15 cellular contexts compared by ENCODE assay signal in genomic region chr2:113895819-113896563, GRCh38. TPM values are rescaled to one million over a fixed set of nuclear protein-coding genes. Genes with fewer than 3 reads are reported as not detected.
DNase-seq lines count a peak whose midpoint lies in the region; ATAC-seq, FAIRE-seq and TF ChIP-seq lines count a peak whose summit lies in the region.
"Had no signal": no experiment of that assay in that cellular context is flagged by ENCODE, and none has a peak within 500 bp of the region (broad histone marks: within the 10 kb centered on the region; RNA-seq: fewer than 3 reads in every experiment).

No MANE protein-coding gene starts in this region.

- H3K4me3 ChIP-seq in OCI-LY1 (ENCODE audit: low read depth, low read length, poor library complexity, severe bottlenecking), result peak overlapping the region; percentile 82
- H3K4me3 ChIP-seq in K562, result no peak overlapping the region
- no peak overlapping the region for H3K4me3 ChIP-seq in trophoblast cell (ENCODE audit: low read depth, low read length)
- H3K4me3 ChIP-seq: HAP-1 had no signal

- peak overlapping the region; percentile 92 for H3K4me3 Mint-ChIP-seq in activated CD8-positive, alpha-beta memory T cell treated with anti-CD3 and anti-CD28 coated beads, Interleukin-2, amount 10 ng/mL, durations not matched to agents 7 days and 5 days
- H3K4me3 Mint-ChIP-seq: WTC11 had no signal

- no peak overlapping the region for H2AK5ac ChIP-seq in trophoblast cell (ENCODE audit: low read length)

- H3K18ac ChIP-seq in trophoblast cell (ENCODE audit: low read length), result no peak overlapping the region

- H3K4me1 Mint-ChIP-seq in activated CD8-positive, alpha-beta memory T cell treated with anti-CD3 and anti-CD28 coated beads, Interleukin-2, amount 10 ng/mL, durations not matched to agents 7 days and 5 days, result peaks cover 81% of the 10 kb centered on the region

- no peaks in the 10 kb centered on the region for H3K79me1 ChIP-seq in trophoblast cell (ENCODE audit: low read length)

- no peak for TF ChIP-seq POLR2A in K562 (conservative IDR thresholded peaks at IDR 0.05)

- H3K27me3 ChIP-seq in OCI-LY1 (ENCODE audit: insufficient read depth, low read length) (no peaks in the 10 kb centered on the region), K562 (ENCODE audit: control insufficient read depth in 2 of 2, insufficient read depth in 2 of 2, low read length in 2 of 2) (no peaks in the 10 kb centered on the region), trophoblast cell (ENCODE audit: insufficient read depth, low read length) (no peaks in the 10 kb centered on the region)

- no peaks in the 10 kb centered on the region for H3K9me3 ChIP-seq in OCI-LY1 (ENCODE audit: low read length)
- H3K9me3 ChIP-seq in K562 (replicated peaks; ENCODE audit: control insufficient read depth, insufficient read depth, low read depth, low read length), result no peaks in the 10 kb centered on the region
- H3K9me3 ChIP-seq in trophoblast cell (ENCODE audit: insufficient read depth, low read depth, low read length), result no peaks in the 10 kb centered on the region
- H3K9me3 ChIP-seq: HAP-1 had no signal

- H3K14ac ChIP-seq in trophoblast cell (ENCODE audit: low read length), result no peak overlapping the region

- no peak for TF ChIP-seq EP300 in K562 (IDR thresholded peaks at IDR 0.05; ENCODE audit: low read length)

- intact Hi-C loops in K562 (cut with micrococcal nuclease), result no loop called here

- H3K27ac ChIP-seq in OCI-LY1 (ENCODE audit: low read depth, low read length, poor library complexity, severe bottlenecking) (peak overlapping the region; percentile 94), K562 (ENCODE audit: extremely low read depth, low read depth, low read length) (peak overlapping the region; percentile 41), trophoblast cell (ENCODE audit: low read depth, low read length) (no peak overlapping the region)
- H3K27ac ChIP-seq: KMS-11, RWPE1 had no signal

- no peak for TF ChIP-seq CTCF in OCI-LY1 (IDR thresholded peaks at IDR 0.05; ENCODE audit: low read length)
- no peak for TF ChIP-seq CTCF in K562 (IDR thresholded peaks at IDR 0.05 in 2 of 3, conservative IDR thresholded peaks at IDR 0.05 in 1 of 3; ENCODE audit: insufficient read depth in 2 of 3, low read depth in 1 of 3, low read length in 3 of 3)
- TF ChIP-seq CTCF in GM20000 (IDR thresholded peaks at IDR 0.05; ENCODE audit: extremely low read depth, missing control alignments), result no peak

- no peaks in the 10 kb centered on the region for H3F3A ChIP-seq in OCI-LY1 (ENCODE audit: insufficient read depth, low read length)

- CTCF ChIA-PET in activated CD8-positive, alpha-beta memory T cell treated with anti-CD3 and anti-CD28 coated beads, Interleukin-2, amount 10 ng/mL, durations not matched to agents 7 days and 5 days (lab: Charles Lee), result interaction anchor here (0.5 kb wide), 1 partner anchor 38 kb away, joined by 3 read pairs; no protein-coding TSS in a partner anchor
- CTCF ChIA-PET in K562 (lab: Yijun Ruan, JAX; ENCODE audit: low intra/inter-chr PET ratio), result interaction anchor here (0.6 kb wide), 1 partner anchor 50 kb away, joined by 5 read pairs; no protein-coding TSS in a partner anchor

- no peak for TF ChIP-seq RAD21 in K562 (CRISPR knock-in tag; conservative IDR thresholded peaks at IDR 0.05 in 1 of 2, IDR thresholded peaks at IDR 0.05 in 1 of 2)

- BruUV-seq in K562 (replicated peaks; lab: Mats Ljungman, UMichigan), result no TSS peak

- peaks cover 5% of the 10 kb centered on the region for H3K9me1 ChIP-seq in K562 (ENCODE audit: control insufficient read depth, insufficient read depth, low read length)

- peak overlapping the region; percentile 70 for H3K27ac Mint-ChIP-seq in activated CD8-positive, alpha-beta memory T cell treated with anti-CD3 and anti-CD28 coated beads, Interleukin-2, amount 10 ng/mL, durations not matched to agents 7 days and 5 days
- H3K27ac Mint-ChIP-seq: WTC11 had no signal

- no peak overlapping the region for H2BK12ac ChIP-seq in trophoblast cell (ENCODE audit: low read length)

- H2AFZ ChIP-seq in OCI-LY1 (ENCODE audit: low read length), result no peak overlapping the region
- H2AFZ ChIP-seq in K562 (ENCODE audit: low read depth, low read length), result no peak overlapping the region
- H2AFZ ChIP-seq in trophoblast cell (ENCODE audit: insufficient read depth, low read length, poor library complexity), result no peak overlapping the region

- peak overlapping the region; percentile 7; the same call in 1 of the 2 replicates for H3K9ac ChIP-seq in OCI-LY1 (ENCODE audit: low read length)
- peak overlapping the region; percentile 64 to 92; a peak in 3 of 4 replicates for H3K9ac ChIP-seq in K562 (ENCODE audit: insufficient read depth in 1 of 2, low read depth in 2 of 2, low read length in 2 of 2)
- H3K9ac ChIP-seq in trophoblast cell (ENCODE audit: low read length), result no peak overlapping the region
- H3K9ac ChIP-seq: KMS-11 had no signal

- no peak for FAIRE-seq in K562 (lab: Jason Lieb, UNC)

- H3K9me2 ChIP-seq in OCI-LY1 (ENCODE audit: low read depth, low read length), result no peaks in the 10 kb centered on the region

- H4K20me1 ChIP-seq in OCI-LY1 (ENCODE audit: insufficient read depth, low read length) (peaks cover 6% of the 10 kb centered on the region; the same call in 1 of the 2 replicates), K562 (replicated peaks; ENCODE audit: control insufficient read depth, insufficient read depth, low read length) (peaks cover 29% of the 10 kb centered on the region)

- H3K27me3 Mint-ChIP-seq in activated CD8-positive, alpha-beta memory T cell treated with anti-CD3 and anti-CD28 coated beads, Interleukin-2, amount 10 ng/mL, durations not matched to agents 7 days and 5 days, result no peaks in the 10 kb centered on the region

- H3K4me1 ChIP-seq in OCI-LY1 (ENCODE audit: insufficient read depth, low read length, severe bottlenecking) (peaks cover 95% of the 10 kb centered on the region), K562 (replicated peaks in 1 of 2; ENCODE audit: control insufficient read depth in 2 of 2, insufficient read depth in 2 of 2, low read length in 2 of 2) (peaks cover 19 to 29% of the 10 kb centered on the region in 2 experiments; a peak in 4 of 5 replicates), trophoblast cell (ENCODE audit: control insufficient read depth in 1 of 2, insufficient read depth in 2 of 2, low read length in 2 of 2) (peaks cover 2 to 7% of the 10 kb centered on the region in 2 experiments)

- peaks cover 99% of the 10 kb centered on the region for H3K79me2 ChIP-seq in OCI-LY1 (ENCODE audit: insufficient read depth, low read length)
- peaks cover 100% of the 10 kb centered on the region for H3K79me2 ChIP-seq in K562 (ENCODE audit: control insufficient read depth, insufficient read depth, low read length)
- peaks cover 13% of the 10 kb centered on the region for H3K79me2 ChIP-seq in trophoblast cell (ENCODE audit: control insufficient read depth, insufficient read depth, low read length, poor library complexity)

- H3K36me3 Mint-ChIP-seq in activated CD8-positive, alpha-beta memory T cell treated with anti-CD3 and anti-CD28 coated beads, Interleukin-2, amount 10 ng/mL, durations not matched to agents 7 days and 5 days, result peaks cover 71% of the 10 kb centered on the region
- H3K36me3 Mint-ChIP-seq: WTC11 had no signal

- peak overlapping the region; percentile 94 for H3K4ac ChIP-seq in trophoblast cell (ENCODE audit: low read depth, low read length)

- peaks cover 78% of the 10 kb centered on the region; the same call in 1 of the 2 replicates for H3K36me3 ChIP-seq in OCI-LY1 (ENCODE audit: insufficient read depth, low read length)
- H3K36me3 ChIP-seq in K562 (ENCODE audit: control insufficient read depth, insufficient read depth, low read length), result peaks cover 38% of the 10 kb centered on the region; the same call in 2 of the 3 replicates
- peaks cover 0 to under 1% of the 10 kb centered on the region in 2 experiments for H3K36me3 ChIP-seq in trophoblast cell (ENCODE audit: control insufficient read depth in 1 of 2, insufficient read depth in 2 of 2, low read length in 2 of 2)
- H3K36me3 ChIP-seq: HAP-1 had no signal

- H4K8ac ChIP-seq in trophoblast cell (ENCODE audit: low read depth, low read length), result no peak overlapping the region

- H4K91ac ChIP-seq in trophoblast cell (ENCODE audit: low read depth, low read length), result no peak overlapping the region

- POLR2A ChIA-PET in K562 (lab: Yijun Ruan, JAX), result interaction anchor here (0.6 to 6.4 kb wide), 6 partner anchors 11 to 56 kb away, joined by 3 to 39 read pairs (median 4); no protein-coding TSS in a partner anchor

- in situ Hi-C loops in K562 (cut with MboI), result no loop called here

- no peaks in the 10 kb centered on the region for H3K9me3 Mint-ChIP-seq in activated CD8-positive, alpha-beta memory T cell treated with anti-CD3 and anti-CD28 coated beads, Interleukin-2, amount 10 ng/mL, durations not matched to agents 7 days and 5 days (ENCODE audit: low read depth)
- H3K9me3 Mint-ChIP-seq: WTC11 had no signal

- no peak overlapping the region for H3K23ac ChIP-seq in trophoblast cell (ENCODE audit: low read length)

- no peak overlapping the region for H4K12ac ChIP-seq in trophoblast cell (ENCODE audit: low read depth, low read length)

- H3K4me2 ChIP-seq in OCI-LY1 (ENCODE audit: low read length) (peak overlapping the region; percentile 72), K562 (ENCODE audit: insufficient read depth, low read length) (peak overlapping the region; percentile 45), trophoblast cell (ENCODE audit: low read length) (no peak overlapping the region)
- H3K4me2 ChIP-seq: KMS-11 had no signal

- DNase-seq in activated CD8-positive, alpha-beta memory T cell treated with anti-CD3 and anti-CD28 coated beads, Interleukin-2, amount 10 ng/mL, durations not matched to agents 7 days and 5 days, result no peak
- DNase-seq in activated CD8-positive, alpha-beta memory T cell treated with anti-CD3 and anti-CD28 coated beads for 24 hours, result no peak
- DNase-seq in K562 (ENCODE audit: extremely low read depth in 1 of 4, low spot score in 3 of 4) (peak in 2 of 4 experiments; percentile 43 to 54), trophoblast cell (no peak), GM20000 (ENCODE audit: low spot score) (no peak), hippocampal formation (lab: John Stamatoyannopoulos, UW) (no peak)
- DNase-seq: GF-D8; NCI-H226; stimulated activated CD4-positive, alpha-beta T cell treated with anti-CD3 and anti-CD28 coated beads, Interleukin-12 subunit alpha, Interleukin-12 subunit beta, amount 100 ng/mL, for 4 hours had no signal

- ATAC-seq in activated CD8-positive, alpha-beta memory T cell treated with anti-CD3 and anti-CD28 coated beads, Interleukin-2, amount 10 ng/mL, durations not matched to agents 7 days and 5 days, result peak; percentile 43
- peak; percentile 70 for ATAC-seq in K562
- ATAC-seq in HG03097 (IDR thresholded peaks at IDR 0.05; ENCODE audit: low FRiP score, unreplicated experiment), result no peak
- ATAC-seq: WTC11 had no signal

- 18% methylated on average over 1 of the region's 1 CpG for WGBS in K562 (ENCODE audit: insufficient coverage, low coverage, missing lambda C conversion rate)
- no CpG with 5 or more reads among the region's 1 CpG for WGBS in trophoblast cell (ENCODE audit: extremely low coverage, insufficient coverage, insufficient read length)

- no peak overlapping the region for H2BK120ac ChIP-seq in trophoblast cell (ENCODE audit: insufficient read depth, low read length, poor library complexity)

- H2BK5ac ChIP-seq in trophoblast cell (ENCODE audit: low read depth, low read length, poor library complexity), result no peak overlapping the region

RNA-seq across cellular contexts. Expression of gene ACTR3, which starts 6.1 kb away (rescaled TPM):
- 100 to 1,000 TPM; 511 to 626 TPM for total RNA-seq in activated CD8-positive, alpha-beta memory T cell treated with anti-CD3 and anti-CD28 coated beads, Interleukin-2, amount 10 ng/mL, durations not matched to agents 7 days and 5 days
- total RNA-seq in K562 (2011; cell fraction: chromatin; rRNA removed; ENCODE audit: low replicate concordance), result 59.8 and 145 TPM in 2 replicates
- 44.6 and 49.2 TPM in 2 replicates for total RNA-seq in K562 (2011; cell fraction: nucleolus; rRNA removed)
- total RNA-seq in K562 (2011; cell fraction: nucleoplasm; rRNA removed), result 65.8 and 108 TPM in 2 replicates
- total RNA-seq in K562 (2014; rRNA removed) (142 and 192 TPM in 2 replicates), K562 (2014; rRNA removed; fragmentation: Illumina TruSeq; extraction: Trizol) (273 and 317 TPM in 2 replicates), K562 (2015; rRNA removed; fragmentation: Illumina TruSeq; extraction: Trizol) (263 and 277 TPM in 2 replicates), K562 (2021) (307 and 310 TPM in 2 replicates)
- polyA plus RNA-seq in K562 (2011; rRNA removed) (246 and 354 TPM in 2 replicates), K562 (2014; fragmentation: Illumina TruSeq; extraction: Trizol) (236 and 249 TPM in 2 replicates), K562 (2014; fragmentation: Nextera tagmentation; extraction: Ambion mirVana) (10 to 100 TPM; 49.0 to 65.1 TPM), K562 (2014; rRNA removed) (205 and 213 TPM in 2 replicates)
- polyA plus RNA-seq in K562 (2011; cell fraction: cytosol; rRNA removed), result 68.8 and 143 TPM in 2 replicates
- polyA plus RNA-seq in K562 (2011; cell fraction: nucleus; rRNA removed), result 48.3 and 83.7 TPM in 2 replicates
- polyA plus RNA-seq in K562 (2012), result 219 and 220 TPM in 2 replicates
- 455 and 468 TPM in 2 replicates for polyA minus RNA-seq in K562 (2011; rRNA and poly(A)+ RNA removed)
- 213 and 229 TPM in 2 replicates for polyA minus RNA-seq in K562 (2011; cell fraction: cytosol; rRNA and poly(A)+ RNA removed)
- 50.5 and 86.9 TPM in 2 replicates for polyA minus RNA-seq in K562 (2011; cell fraction: nucleus; rRNA and poly(A)+ RNA removed)
- 203 and 209 TPM in 2 replicates for polyA plus RNA-seq in trophoblast cell (2013)
